Comparison of ENCODE assay signal across 17 cellular contexts in the genomic region with DNA sequence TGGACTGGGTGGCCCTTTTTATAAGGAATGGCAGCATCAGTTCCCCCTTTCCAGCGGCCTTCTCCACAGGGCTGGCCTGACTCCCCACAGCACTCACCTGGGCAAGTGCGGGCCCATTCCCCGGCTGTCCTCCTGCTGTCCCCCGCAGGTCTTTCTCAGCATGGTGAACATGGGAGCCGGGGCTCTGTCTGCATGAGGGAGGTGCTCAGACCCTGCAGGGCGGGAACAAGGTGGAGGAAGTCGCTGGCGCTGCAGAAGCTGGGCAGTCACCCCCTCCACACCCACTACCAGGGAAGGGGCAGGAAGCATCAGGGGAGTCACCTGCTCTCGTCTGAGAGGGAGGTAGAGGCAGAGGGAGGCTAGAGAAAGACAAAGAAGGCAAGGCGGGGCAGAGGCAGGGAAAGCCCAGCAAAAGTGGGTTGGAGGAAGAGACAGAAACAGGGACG. TPM values are rescaled to one million over a fixed set of nuclear protein-coding genes. Genes with fewer than 3 reads are reported as not detected.
A peak's percentile ranks its signal among the peaks of the same experiment; 100 is the strongest.
DNase-seq lines count a peak whose midpoint lies in the region; ATAC-seq, FAIRE-seq and TF ChIP-seq lines count a peak whose summit lies in the region.
"Had no signal": no experiment of that assay in that cellular context is flagged by ENCODE, and none has a peak within 500 bp of the region (broad histone marks: within the 10 kb centered on the region; RNA-seq: fewer than 3 reads in every experiment).

No MANE protein-coding gene starts in this region.

- H3K9me3 ChIP-seq in HepG2 (ENCODE audit: low read length) (no peaks in the 10 kb centered on the region), right lobe of liver (no peaks in the 10 kb centered on the region), neuronal stem cell (replicated peaks in 1 of 2; ENCODE audit: control insufficient read depth in 2 of 2, insufficient read depth in 1 of 2, low read depth in 1 of 2, low read length in 2 of 2) (peaks cover 0 to 9% of the 10 kb centered on the region in 2 donors), mucosa of descending colon (no peaks in the 10 kb centered on the region)
- H3K9me3 ChIP-seq: HAP-1 had no signal

- no peaks in the 10 kb centered on the region for H4K20me1 ChIP-seq in HepG2 (ENCODE audit: insufficient read depth, low read length)

- no peaks in the 10 kb centered on the region for H3K36me3 ChIP-seq in HepG2 (replicated peaks in 1 of 2; ENCODE audit: control insufficient read depth in 1 of 2, insufficient read depth in 2 of 2, low read length in 2 of 2)
- no peaks in the 10 kb centered on the region for H3K36me3 ChIP-seq in right lobe of liver
- H3K36me3 ChIP-seq in neuronal stem cell (replicated peaks in 1 of 2; ENCODE audit: control insufficient read depth in 2 of 2, insufficient read depth in 2 of 2, low read length in 2 of 2), result no peaks in the 10 kb centered on the region
- no peaks in the 10 kb centered on the region for H3K36me3 ChIP-seq in mucosa of descending colon (ENCODE audit: low read depth)
- H3K36me3 ChIP-seq: HAP-1 had no signal

- DNase-seq in HepG2 (ENCODE audit: low spot score) (no peak), right lobe of liver (no peak), WTC11 (ENCODE audit: low spot score) (no peak), neuronal stem cell (ENCODE audit: low spot score) (no peak), SIG-M5 treated with dmso at 0.1 percent for 504 hours (lab: John Stamatoyannopoulos, UW; ENCODE audit: unreplicated experiment) (no peak), CD14-positive monocyte (ENCODE audit: low spot score) (no peak), GOT3 (lab: John Stamatoyannopoulos, UW) (no peak), mucosa of descending colon (no peak)
- DNase-seq: ACHN; Calu3; CD4-positive, alpha-beta T cell; DMS 273 treated with DMSO at 0.1 percent for 48 hours; DND-41; GDM1; HFFc6 had no signal

- H2BK12ac ChIP-seq in neuronal stem cell (ENCODE audit: low read length), result no peak overlapping the region

- H2AK5ac ChIP-seq in neuronal stem cell (ENCODE audit: low read depth, low read length), result no peak overlapping the region

- H3K36me3 Mint-ChIP-seq in WTC11, result no peaks in the 10 kb centered on the region
- H3K36me3 Mint-ChIP-seq in CD14-positive monocyte, result peaks cover 12 to 27% of the 10 kb centered on the region in 2 donors

- no peak for TF ChIP-seq POLR2A in HepG2 (IDR thresholded peaks at IDR 0.05; ENCODE audit: insufficient read depth in 1 of 2, low read depth in 2 of 2, low read length in 2 of 2)
- no peak for TF ChIP-seq POLR2A in right lobe of liver (IDR thresholded peaks at IDR 0.05)

- H3K27ac ChIP-seq in HepG2 (ENCODE audit: extremely low read length, insufficient read depth, low read length) (no peak overlapping the region), right lobe of liver (no peak overlapping the region), neuronal stem cell (replicated peaks; ENCODE audit: low read length) (no peak overlapping the region)
- H3K27ac ChIP-seq: BLaER1 treated with 17β-estradiol and CSF1 and Interleukin-3, amounts not matched to agents 10 nM and 100 nM had no signal

- POLR2A ChIA-PET in HepG2 (lab: Yijun Ruan, JAX) (interaction anchor here (1.3 kb wide), 1 partner anchor 12 kb away, joined by 3 read pairs; no protein-coding TSS in a partner anchor), WTC11 (lab: Charles Lee) (no interaction called here)

- TF ChIP-seq CTCF in HepG2 (CRISPR knock-in tag; IDR thresholded peaks at IDR 0.05), result no peak
- no peak for TF ChIP-seq CTCF in right lobe of liver (IDR thresholded peaks at IDR 0.05)
- TF ChIP-seq CTCF in WTC11 (IDR thresholded peaks at IDR 0.05), result no peak
- no peak for TF ChIP-seq CTCF in CD14-positive monocyte (IDR thresholded peaks at IDR 0.05)
- no peak for TF ChIP-seq CTCF in mucosa of descending colon (IDR thresholded peaks at IDR 0.05)

- H3K4me2 ChIP-seq in HepG2 (ENCODE audit: low read depth, low read length) (no peak overlapping the region), neuronal stem cell (ENCODE audit: insufficient read depth, low read length, poor library complexity, severe bottlenecking) (no peak overlapping the region)
- H3K4me2 ChIP-seq: BLaER1 treated with 17β-estradiol and CSF1 and Interleukin-3, amounts not matched to agents 10 nM and 100 nM had no signal

- H3K14ac ChIP-seq in neuronal stem cell (ENCODE audit: low read length), result no peak overlapping the region

- H3K27me3 Mint-ChIP-seq in WTC11 (ENCODE audit: low read depth) (peaks cover 41% of the 10 kb centered on the region), CD14-positive monocyte (ENCODE audit: low read depth in 3 of 3) (peaks cover 9 to 48% (median 46%) of the 10 kb centered on the region in 3 donors)
- H3K27me3 Mint-ChIP-seq: CD4-positive, alpha-beta T cell had no signal

- H3K23ac ChIP-seq in neuronal stem cell (ENCODE audit: low read depth, low read length, poor library complexity), result no peak overlapping the region

- TF ChIP-seq RAD21 in HepG2 (CRISPR knock-in tag; IDR thresholded peaks at IDR 0.05), result no peak

- CTCF ChIA-PET in HepG2 (lab: Yijun Ruan, JAX; ENCODE audit: low intra/inter-chr PET ratio, low total read pairs), result no interaction called here
- CTCF ChIA-PET in WTC11 (lab: Charles Lee), result interaction anchor here (0.8 to 1.8 kb wide), 2 partner anchors 12 to 36 kb away, joined by 3 to 4 read pairs; partner anchors contain the start of gene HES6

- H3K9me3 Mint-ChIP-seq in WTC11 (no peaks in the 10 kb centered on the region), CD14-positive monocyte (peaks cover 0 to 16% (median 5%) of the 10 kb centered on the region in 7 donors)
- H3K9me3 Mint-ChIP-seq: CD4-positive, alpha-beta T cell; HFFc6 had no signal

- no peaks in the 10 kb centered on the region for H3K79me2 ChIP-seq in HepG2 (ENCODE audit: insufficient read depth, low read length)

- ATAC-seq in HepG2, result peak; percentile 24
- no peak for ATAC-seq in right lobe of liver
- peak; percentile 34 for ATAC-seq in WTC11
- ATAC-seq in mucosa of descending colon, result no peak

- no peak overlapping the region for H2BK5ac ChIP-seq in neuronal stem cell (ENCODE audit: low read length)

- H2BK15ac ChIP-seq in neuronal stem cell (ENCODE audit: low read length), result peak overlapping the region; percentile 70

- TF ChIP-seq EP300 in HepG2 (IDR thresholded peaks at IDR 0.05; ENCODE audit: low read depth in 2 of 2, low read length in 2 of 2), result no peak
- TF ChIP-seq EP300 in HepG2 (CRISPR knock-in tag; IDR thresholded peaks at IDR 0.05; ENCODE audit: borderline replicate concordance), result no peak

- no TSS peak for BruUV-seq in HepG2 (replicated peaks; lab: Mats Ljungman, UMichigan)

- H3K79me1 ChIP-seq in neuronal stem cell (ENCODE audit: low read depth, low read length), result no peaks in the 10 kb centered on the region

- H3K4me1 ChIP-seq in HepG2 (ENCODE audit: insufficient read depth, low read length) (peaks cover 12% of the 10 kb centered on the region; the same call in 1 of the 2 replicates), right lobe of liver (no peaks in the 10 kb centered on the region), neuronal stem cell (ENCODE audit: control insufficient read depth in 2 of 2, insufficient read depth in 1 of 2, low read depth in 1 of 2, low read length in 2 of 2) (no peaks in the 10 kb centered on the region), mucosa of descending colon (ENCODE audit: low read depth) (peaks cover 5% of the 10 kb centered on the region)
- H3K4me1 ChIP-seq: HAP-1 had no signal

- no peak overlapping the region for H4K91ac ChIP-seq in neuronal stem cell (ENCODE audit: low read depth, low read length, poor library complexity)

- H4K8ac ChIP-seq in neuronal stem cell (ENCODE audit: low read depth, low read length), result no peak overlapping the region

- H3K18ac ChIP-seq in neuronal stem cell (ENCODE audit: low read length), result peak overlapping the region; percentile 23

- in situ Hi-C loops in HepG2 (cut with HindIII; ENCODE audit: extremely low pct_ligation_motif_present, low pct_unique_long_range_greater_than_20kb), result no loop called here

- no peak overlapping the region for H3K4me3 ChIP-seq in HepG2 (replicated peaks in 1 of 3; ENCODE audit: insufficient read depth in 1 of 3, low read depth in 2 of 3, low read length in 3 of 3)
- H3K4me3 ChIP-seq in right lobe of liver, result no peak overlapping the region
- H3K4me3 ChIP-seq in neuronal stem cell (ENCODE audit: low read length in 2 of 2), result no peak overlapping the region
- H3K4me3 ChIP-seq in mucosa of descending colon, result no peak overlapping the region
- H3K4me3 ChIP-seq: BLaER1 treated with 17β-estradiol and CSF1 and Interleukin-3, amounts not matched to agents 10 nM and 100 nM; HAP-1 had no signal

- H2BK120ac ChIP-seq in neuronal stem cell (ENCODE audit: low read depth, low read length), result no peak overlapping the region

- H3K9ac ChIP-seq in HepG2 (ENCODE audit: insufficient read depth, low read depth, low read length), result no peak overlapping the region
- no peak overlapping the region for H3K9ac ChIP-seq in neuronal stem cell (ENCODE audit: low read depth, low read length, poor library complexity)

- no peak overlapping the region for H3K4me3 Mint-ChIP-seq in WTC11
- H3K4me3 Mint-ChIP-seq in CD14-positive monocyte, result no peak overlapping the region
- H3K4me3 Mint-ChIP-seq: CD4-positive, alpha-beta T cell; HFFc6 had no signal

- H3K27me3 ChIP-seq in HepG2 (ENCODE audit: control insufficient read depth in 1 of 2, insufficient read depth in 2 of 2, low read length in 2 of 2) (peaks cover 17 to 71% of the 10 kb centered on the region in 2 experiments), right lobe of liver (no peaks in the 10 kb centered on the region), neuronal stem cell (ENCODE audit: control insufficient read depth in 3 of 3, insufficient read depth in 3 of 3, low read depth in 1 of 3, low read length in 3 of 3) (peaks cover 0 to 62% (median 20%) of the 10 kb centered on the region in 3 experiments)
- H3K27me3 ChIP-seq: BLaER1 treated with 17β-estradiol and CSF1 and Interleukin-3, amounts not matched to agents 10 nM and 100 nM had no signal

- peak overlapping the region; percentile 32; the same call in 1 of the 2 replicates for H3K27ac Mint-ChIP-seq in WTC11
- H3K27ac Mint-ChIP-seq in CD14-positive monocyte, result peak overlapping the region in 1 of 7 donors; percentile 7
- H3K27ac Mint-ChIP-seq: CD4-positive, alpha-beta T cell; HFFc6 had no signal

- H3K4me1 Mint-ChIP-seq in WTC11 (peaks cover 14% of the 10 kb centered on the region), CD14-positive monocyte (peaks cover 14% of the 10 kb centered on the region)

- no peak overlapping the region for H3K4ac ChIP-seq in neuronal stem cell (ENCODE audit: low read length)

- intact Hi-C loops in HepG2 (cut with micrococcal nuclease; ENCODE audit: unreplicated experiment) (no loop called here), right lobe of liver (cut with DNase I) (no loop called here), CD14-positive monocyte (cut with micrococcal nuclease) (no loop called here), mucosa of descending colon (cut with DNase I, micrococcal nuclease) (no loop called here)

- H2AFZ ChIP-seq in HepG2 (ENCODE audit: low read length) (no peak overlapping the region), neuronal stem cell (ENCODE audit: low read length) (peak overlapping the region; percentile 3)

- no peak for FAIRE-seq in HepG2 (lab: Jason Lieb, UNC)

- WGBS in HepG2 (ENCODE audit: low lambda C conversion rate), result 25% methylated on average over 11 of the region's 11 CpGs
- WGBS in right lobe of liver (ENCODE audit: insufficient coverage, low coverage, low lambda C conversion rate, missing lambda C conversion rate), result 94% methylated on average over 8 of the region's 11 CpGs
- WGBS in neuronal stem cell (ENCODE audit: extremely low coverage in 2 of 2, insufficient read length in 2 of 2, insufficient replicate concordance in 1 of 2), 2 donors, result no CpG with 5 or more reads among the region's 11 CpGs

RNA-seq across cellular contexts. Expression of gene HES6, which starts 12.2 kb away (rescaled TPM):
- 59.0 and 82.8 TPM in 2 replicates for total RNA-seq in HepG2 (2016; rRNA removed; fragmentation: Illumina TruSeq; extraction: Trizol)
- total RNA-seq in HepG2 (2016; cell fraction: cytosol; rRNA removed; fragmentation: Illumina TruSeq; extraction: Trizol; ENCODE audit: low read depth), result 147 and 163 TPM in 2 replicates
- total RNA-seq in HepG2 (2016; cell fraction: insoluble cytoplasmic fraction; rRNA removed; fragmentation: Illumina TruSeq; extraction: Trizol), result 53.8 and 85.2 TPM in 2 replicates
- total RNA-seq in HepG2 (2016; cell fraction: membrane; rRNA removed; fragmentation: Illumina TruSeq; extraction: Trizol), result 185 and 209 TPM in 2 replicates
- total RNA-seq in HepG2 (2016; cell fraction: nucleus; rRNA removed; fragmentation: Illumina TruSeq; extraction: Trizol), result 38.9 and 45.1 TPM in 2 replicates
- 19.5 and 25.3 TPM in 2 replicates for polyA plus RNA-seq in HepG2 (2011; rRNA removed)
- 16.3 and 30.2 TPM in 2 replicates for polyA plus RNA-seq in HepG2 (2011; cell fraction: cytosol; rRNA removed)
- polyA plus RNA-seq in HepG2 (2011; cell fraction: nucleus; rRNA removed), result 53.7 and 55.3 TPM in 2 replicates
- polyA plus RNA-seq in HepG2 (2012), result 15.6 and 22.1 TPM in 2 replicates
- polyA plus RNA-seq in HepG2 (2016; cell fraction: cytosol; fragmentation: Illumina TruSeq; extraction: Trizol; ENCODE audit: low read depth), result 142 and 160 TPM in 2 replicates
- polyA plus RNA-seq in HepG2 (2016; cell fraction: insoluble cytoplasmic fraction; fragmentation: Illumina TruSeq; extraction: Trizol; ENCODE audit: low read depth), result 56.0 and 58.7 TPM in 2 replicates
- 144 and 147 TPM in 2 replicates for polyA plus RNA-seq in HepG2 (2016; cell fraction: membrane; fragmentation: Illumina TruSeq; extraction: Trizol; ENCODE audit: low read depth)
- polyA plus RNA-seq in HepG2 (2016; cell fraction: nucleus; fragmentation: Illumina TruSeq; extraction: Trizol; ENCODE audit: insufficient read depth, low read depth), result 73.3 and 84.5 TPM in 2 replicates
- 0.30 and 12.1 TPM in 2 replicates for polyA minus RNA-seq in HepG2 (2011; rRNA and poly(A)+ RNA removed; ENCODE audit: low replicate concordance)
- 10.4 and 11.7 TPM in 2 replicates for polyA minus RNA-seq in HepG2 (2011; cell fraction: cytosol; rRNA and poly(A)+ RNA removed)
- polyA minus RNA-seq in HepG2 (2011; cell fraction: nucleus; rRNA and poly(A)+ RNA removed), result 3.1 and 4.4 TPM in 2 replicates
- total RNA-seq in right lobe of liver, result 1 to 10 TPM; 1.7 to 8.3 (median 3.8) TPM
- 52.1 to 63.9 TPM (median 63.4 TPM) in 3 replicates for total RNA-seq in WTC11 (2021)
- 19.8 TPM for polyA plus RNA-seq in neuronal stem cell (2013, experiment 1 of 2)
- 18.8 TPM for polyA plus RNA-seq in neuronal stem cell (2013, experiment 2 of 2)
- polyA plus RNA-seq in CD14-positive monocyte, result 1 to 10 TPM; 2.1 to 4.0 TPM
- 10 to 100 TPM; 21.9 to 63.5 (median 25.7) TPM for total RNA-seq in mucosa of descending colon

RNA-seq across cellular contexts. Expression of gene ILKAP, which starts 24.1 kb away (rescaled TPM):
- 28.8 and 33.1 TPM in 2 replicates for total RNA-seq in HepG2 (2016; rRNA removed; fragmentation: Illumina TruSeq; extraction: Trizol)
- total RNA-seq in HepG2 (2016; cell fraction: cytosol; rRNA removed; fragmentation: Illumina TruSeq; extraction: Trizol; ENCODE audit: low read depth), result 48.9 and 49.3 TPM in 2 replicates
- total RNA-seq in HepG2 (2016; cell fraction: insoluble cytoplasmic fraction; rRNA removed; fragmentation: Illumina TruSeq; extraction: Trizol), result 29.4 and 32.7 TPM in 2 replicates
- 27.7 and 27.8 TPM in 2 replicates for total RNA-seq in HepG2 (2016; cell fraction: membrane; rRNA removed; fragmentation: Illumina TruSeq; extraction: Trizol)
- 36.5 and 38.3 TPM in 2 replicates for total RNA-seq in HepG2 (2016; cell fraction: nucleus; rRNA removed; fragmentation: Illumina TruSeq; extraction: Trizol)
- 29.6 and 31.7 TPM in 2 replicates for polyA plus RNA-seq in HepG2 (2011; rRNA removed)
- 18.8 and 19.7 TPM in 2 replicates for polyA plus RNA-seq in HepG2 (2011; cell fraction: cytosol; rRNA removed)
- 88.3 TPM in 2 replicates for polyA plus RNA-seq in HepG2 (2011; cell fraction: nucleus; rRNA removed)
- polyA plus RNA-seq in HepG2 (2012), result 20.7 and 25.1 TPM in 2 replicates
- polyA plus RNA-seq in HepG2 (2016; cell fraction: cytosol; fragmentation: Illumina TruSeq; extraction: Trizol; ENCODE audit: low read depth), result 19.8 and 22.9 TPM in 2 replicates
- polyA plus RNA-seq in HepG2 (2016; cell fraction: insoluble cytoplasmic fraction; fragmentation: Illumina TruSeq; extraction: Trizol; ENCODE audit: low read depth), result 37.7 and 40.4 TPM in 2 replicates
- polyA plus RNA-seq in HepG2 (2016; cell fraction: membrane; fragmentation: Illumina TruSeq; extraction: Trizol; ENCODE audit: low read depth), result 21.8 and 23.4 TPM in 2 replicates
- polyA plus RNA-seq in HepG2 (2016; cell fraction: nucleus; fragmentation: Illumina TruSeq; extraction: Trizol; ENCODE audit: insufficient read depth, low read depth), result 90.6 and 92.2 TPM in 2 replicates
- 19.4 and 31.8 TPM in 2 replicates for polyA minus RNA-seq in HepG2 (2011; rRNA and poly(A)+ RNA removed; ENCODE audit: low replicate concordance)
- 6.0 and 7.4 TPM in 2 replicates for polyA minus RNA-seq in HepG2 (2011; cell fraction: cytosol; rRNA and poly(A)+ RNA removed)
- 50.5 and 52.7 TPM in 2 replicates for polyA minus RNA-seq in HepG2 (2011; cell fraction: nucleus; rRNA and poly(A)+ RNA removed)
- 10 to 100 TPM in 5 of 6 experiments, 1 to 10 TPM in 1; 9.8 to 24.3 (median 16.8) TPM for total RNA-seq in right lobe of liver
- 26.4 to 32.7 TPM (median 26.7 TPM) in 3 replicates for total RNA-seq in WTC11 (2021)
- polyA plus RNA-seq in neuronal stem cell (2013, experiment 1 of 2), result 21.1 TPM
- 19.3 TPM for polyA plus RNA-seq in neuronal stem cell (2013, experiment 2 of 2)
- polyA plus RNA-seq in CD14-positive monocyte, result 10 to 100 TPM; 23.2 to 29.3 TPM
- 10 to 100 TPM; 33.2 to 55.7 (median 39.9) TPM for total RNA-seq in mucosa of descending colon

Comparison
In these comparisons a context has a peak if more than half of its experiments do, and no peak if none do; other contexts are left out.
1. ATAC-seq: peak in HepG2 (single experiment) and WTC11 (single experiment); none in right lobe of liver (0 of 4) and mucosa of descending colon (single experiment).